Comparison of ENCODE assay signal across 9 cellular contexts in the genomic region with DNA sequence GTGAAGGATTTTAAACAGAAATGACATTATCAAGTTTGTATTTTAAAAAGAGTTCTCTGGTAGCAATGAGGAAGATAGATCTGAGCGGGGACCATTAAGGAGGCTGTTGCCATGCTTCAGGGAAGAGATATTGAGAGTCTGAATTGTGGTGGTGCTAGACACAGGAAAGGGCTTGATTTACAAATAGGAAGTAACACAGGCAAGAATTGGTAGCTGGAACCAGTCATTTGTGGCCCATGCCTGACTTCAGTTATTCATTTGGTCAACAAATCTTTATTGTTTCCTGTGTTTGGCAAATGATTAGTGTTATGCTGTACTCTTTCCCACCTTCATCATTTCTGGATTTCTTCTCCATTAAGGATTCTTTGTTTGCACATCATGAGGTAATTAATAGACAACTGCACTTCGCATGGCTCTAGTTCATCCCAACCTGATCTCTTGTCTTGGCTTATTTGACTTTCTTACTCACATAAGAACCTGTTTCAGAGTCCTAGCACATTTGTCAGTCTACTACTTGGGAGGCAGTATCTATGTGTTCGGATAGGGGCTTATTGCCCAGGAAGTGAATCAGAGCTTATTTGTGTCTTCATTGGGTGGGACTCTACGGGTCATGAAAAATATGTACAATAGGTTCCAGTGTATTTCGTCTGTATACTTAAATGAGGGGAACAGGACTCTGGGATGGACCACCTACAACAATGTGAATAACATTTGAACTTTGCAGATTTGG. TPM values are rescaled to one million over a fixed set of nuclear protein-coding genes. Genes with fewer than 3 reads are reported as not detected.
A peak's percentile ranks its signal among the peaks of the same experiment; 100 is the strongest.
DNase-seq lines count a peak whose midpoint lies in the region; ATAC-seq and TF ChIP-seq lines count a peak whose summit lies in the region.
"Had no signal": no experiment of that assay in that cellular context is flagged by ENCODE, and none has a peak within 500 bp of the region (broad histone marks: within the 10 kb centered on the region; RNA-seq: fewer than 3 reads in every experiment).

No MANE protein-coding gene starts in this region.

- peak overlapping the region; percentile 0 for H3K4me3 Mint-ChIP-seq in central memory CD8-positive, alpha-beta T cell
- H3K4me3 Mint-ChIP-seq in osteocyte (ENCODE audit: unreplicated experiment) = no peak overlapping the region

- H3K27me3 ChIP-seq in MG63 = no peaks in the 10 kb centered on the region

- no peak overlapping the region for H3K4me3 ChIP-seq in MG63

- 0 out of 2 replicates have a peak, but pooled peaks cover 3% of the 10 kb centered on the region for H3K9me3 ChIP-seq in MG63

- H3K27ac Mint-ChIP-seq in central memory CD8-positive, alpha-beta T cell (ENCODE audit: low read depth) = peak overlapping the region; percentile 96
- H3K27ac Mint-ChIP-seq in osteocyte (ENCODE audit: unreplicated experiment) = peak overlapping the region; percentile 77

- no peak for TF ChIP-seq CTCF in osteocyte (IDR thresholded peaks at IDR 0.05)

- H3K36me3 Mint-ChIP-seq in central memory CD8-positive, alpha-beta T cell (ENCODE audit: insufficient read depth) = peaks cover 10% of the 10 kb centered on the region
- H3K36me3 Mint-ChIP-seq in osteocyte (ENCODE audit: unreplicated experiment) = peaks cover 3% of the 10 kb centered on the region

- DNase-seq in MG63 (peak; percentile 35), osteocyte (ENCODE audit: extremely low spot score, unreplicated experiment) (no peak), occipital lobe (lab: John Stamatoyannopoulos, UW) (no peak), NCI-H146 (lab: John Stamatoyannopoulos, UW) (no peak), COLO668 (lab: John Stamatoyannopoulos, UW; ENCODE audit: unreplicated experiment) (no peak)
- peak in 1 of 2 donors; percentile 11 for DNase-seq in central memory CD8-positive, alpha-beta T cell (ENCODE audit: low spot score in 2 of 2)
- DNase-seq: NCI-H748 treated with DMSO at 0.1 percent for 48 hours had no signal

- peak; percentile 77 for ATAC-seq in GM18511 (IDR thresholded peaks at IDR 0.05; ENCODE audit: unreplicated experiment)
- peak; percentile 41 for ATAC-seq in central memory CD8-positive, alpha-beta T cell (replicated peaks; ENCODE audit: extremely low read depth, poor library complexity, severe bottlenecking)
- no peak for ATAC-seq in HG02884 (IDR thresholded peaks at IDR 0.05; ENCODE audit: unreplicated experiment)

- 0 out of 2 replicates have a peak, but pooled peaks cover 3% of the 10 kb centered on the region for H3K36me3 ChIP-seq in MG63

- H3K27me3 Mint-ChIP-seq in central memory CD8-positive, alpha-beta T cell = no peaks in the 10 kb centered on the region
- no peaks in the 10 kb centered on the region for H3K27me3 Mint-ChIP-seq in osteocyte (ENCODE audit: unreplicated experiment)

- H3K9me3 Mint-ChIP-seq in central memory CD8-positive, alpha-beta T cell = no peaks in the 10 kb centered on the region
- H3K9me3 Mint-ChIP-seq in osteocyte (ENCODE audit: unreplicated experiment) = no peaks in the 10 kb centered on the region

- peaks cover 33% of the 10 kb centered on the region for H3K4me1 Mint-ChIP-seq in central memory CD8-positive, alpha-beta T cell
- peaks cover 20% of the 10 kb centered on the region for H3K4me1 Mint-ChIP-seq in osteocyte (ENCODE audit: unreplicated experiment)

RNA-seq across cellular contexts. Expression of a gene that starts 32.3 kb away (rescaled TPM):
- 26.7 and 47.5 TPM in 2 replicates for total RNA-seq in MG63 (2014; rRNA removed; shearing (Covaris generic); ENCODE audit: low replicate concordance)
- total RNA-seq in osteocyte (12.9 and 13.3 TPM in 2 replicates), occipital lobe (61.1 TPM)
